ENCODE assay signal across 16 cellular contexts in the genomic region with DNA sequence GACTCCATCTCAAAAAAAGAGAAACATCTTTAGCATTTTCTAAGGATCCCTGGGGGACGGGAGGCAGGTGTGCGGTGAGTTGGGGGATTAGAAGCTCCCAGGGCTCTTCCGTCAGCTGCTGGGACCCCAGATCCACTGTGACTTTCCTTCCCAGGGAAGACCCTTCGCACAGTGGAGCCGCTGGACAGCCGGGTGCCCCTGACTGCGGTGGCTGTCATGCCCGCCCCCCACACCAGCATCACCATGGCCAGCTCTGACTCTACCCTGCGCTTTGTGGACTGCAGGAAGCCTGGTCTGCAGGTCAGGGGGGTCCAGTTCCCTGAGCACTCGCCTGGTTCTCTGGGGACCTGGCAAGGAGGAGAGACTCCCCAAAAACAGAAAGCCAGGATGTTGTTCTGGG. TPM values are rescaled to one million over a fixed set of nuclear protein-coding genes. Genes with fewer than 3 reads are reported as not detected.
"Had no signal": no experiment of that assay in that cellular context is flagged by ENCODE, and none has a peak within 500 bp of the region (broad histone marks: within the 10 kb centered on the region; RNA-seq: fewer than 3 reads in every experiment).

No MANE protein-coding gene starts in this region.

- H3K27me3 ChIP-seq: esophagus muscularis mucosa, sigmoid colon, SJSA1, tibial nerve had no signal

- ATAC-seq: stimulated activated memory B cell treated with anti-CD40 and anti-IgM and Interleukin-4, amounts not matched to agents 10 μg/mL and 1 μg/mL and 100 μg/mL, for 72 hours had no signal

- H3K9me3 Mint-ChIP-seq: activated CD4-positive, alpha-beta memory T cell treated with anti-CD3 and anti-CD28 coated beads, Interleukin-2, amount 10 ng/mL, durations not matched to agents 7 days and 5 days; activated naive CD4-positive, alpha-beta T cell treated with anti-CD3 and anti-CD28 coated beads, Interleukin-2, amount 10 ng/mL, durations not matched to agents 7 days and 5 days; activated T-cell treated with anti-CD3 and anti-CD28 coated beads, Interleukin-2, amount 50 U/mL, for 24 hours; immature natural killer cell; mesothelial cell of epicardium; neural crest cell; stimulated activated memory B cell treated with anti-CD40 and anti-IgM and Interleukin-4, amounts not matched to agents 10 μg/mL and 1 μg/mL and 100 μg/mL, for 72 hours had no signal

- H3K4me3 Mint-ChIP-seq: activated CD4-positive, alpha-beta memory T cell treated with anti-CD3 and anti-CD28 coated beads, Interleukin-2, amount 10 ng/mL, durations not matched to agents 7 days and 5 days; activated naive CD4-positive, alpha-beta T cell treated with anti-CD3 and anti-CD28 coated beads, Interleukin-2, amount 10 ng/mL, durations not matched to agents 7 days and 5 days; activated T-cell treated with anti-CD3 and anti-CD28 coated beads, Interleukin-2, amount 50 U/mL, for 24 hours; immature natural killer cell; mesothelial cell of epicardium; neural crest cell; stimulated activated memory B cell treated with anti-CD40 and anti-IgM and Interleukin-4, amounts not matched to agents 10 μg/mL and 1 μg/mL and 100 μg/mL, for 72 hours had no signal

- H3K9me3 ChIP-seq: esophagus muscularis mucosa, lower lobe of right lung, sigmoid colon, SJSA1, tibial nerve had no signal

- H3K27me3 Mint-ChIP-seq: activated CD4-positive, alpha-beta memory T cell treated with anti-CD3 and anti-CD28 coated beads, Interleukin-2, amount 10 ng/mL, durations not matched to agents 7 days and 5 days; activated naive CD4-positive, alpha-beta T cell treated with anti-CD3 and anti-CD28 coated beads, Interleukin-2, amount 10 ng/mL, durations not matched to agents 7 days and 5 days; activated T-cell treated with anti-CD3 and anti-CD28 coated beads, Interleukin-2, amount 50 U/mL, for 24 hours; stimulated activated memory B cell treated with anti-CD40 and anti-IgM and Interleukin-4, amounts not matched to agents 10 μg/mL and 1 μg/mL and 100 μg/mL, for 72 hours had no signal

- H3K4me1 Mint-ChIP-seq: activated naive CD4-positive, alpha-beta T cell treated with anti-CD3 and anti-CD28 coated beads, Interleukin-2, amount 10 ng/mL, durations not matched to agents 7 days and 5 days; immature natural killer cell had no signal

- H3K36me3 ChIP-seq: SJSA1 had no signal

- H3K27ac ChIP-seq: SJSA1, VCaP had no signal

- H3K27ac Mint-ChIP-seq: activated CD4-positive, alpha-beta memory T cell treated with anti-CD3 and anti-CD28 coated beads, Interleukin-2, amount 10 ng/mL, durations not matched to agents 7 days and 5 days; activated naive CD4-positive, alpha-beta T cell treated with anti-CD3 and anti-CD28 coated beads, Interleukin-2, amount 10 ng/mL, durations not matched to agents 7 days and 5 days; activated T-cell treated with anti-CD3 and anti-CD28 coated beads, Interleukin-2, amount 50 U/mL, for 24 hours; immature natural killer cell; mesothelial cell of epicardium had no signal

- H3K4me3 ChIP-seq: esophagus muscularis mucosa, lower lobe of right lung, sigmoid colon, SJSA1, tibial nerve had no signal

- DNase-seq: activated CD4-positive, alpha-beta memory T cell treated with anti-CD3 and anti-CD28 coated beads, Interleukin-2, amount 10 ng/mL, durations not matched to agents 7 days and 5 days; activated naive CD4-positive, alpha-beta T cell treated with anti-CD3 and anti-CD28 coated beads, Interleukin-2, amount 10 ng/mL, durations not matched to agents 7 days and 5 days; activated T-cell treated with anti-CD3 and anti-CD28 coated beads, Interleukin-2, amount 50 U/mL, for 24 hours; immature natural killer cell; lower lobe of right lung; sigmoid colon; SW 1271; T-helper 9 cell had no signal

RNA-seq across cellular contexts. Expression of a gene that starts 7.3 kb away (rescaled TPM):
- total RNA-seq: pulmonary artery endothelial cell, SJSA1 had no signal

RNA-seq across cellular contexts. Expression of a gene that starts 26.4 kb away (rescaled TPM):
- total RNA-seq: activated CD4-positive, alpha-beta memory T cell treated with anti-CD3 and anti-CD28 coated beads, Interleukin-2, amount 10 ng/mL, durations not matched to agents 7 days and 5 days; SJSA1 had no signal
